31 cellular contexts compared by ENCODE assay signal in the genomic region with DNA sequence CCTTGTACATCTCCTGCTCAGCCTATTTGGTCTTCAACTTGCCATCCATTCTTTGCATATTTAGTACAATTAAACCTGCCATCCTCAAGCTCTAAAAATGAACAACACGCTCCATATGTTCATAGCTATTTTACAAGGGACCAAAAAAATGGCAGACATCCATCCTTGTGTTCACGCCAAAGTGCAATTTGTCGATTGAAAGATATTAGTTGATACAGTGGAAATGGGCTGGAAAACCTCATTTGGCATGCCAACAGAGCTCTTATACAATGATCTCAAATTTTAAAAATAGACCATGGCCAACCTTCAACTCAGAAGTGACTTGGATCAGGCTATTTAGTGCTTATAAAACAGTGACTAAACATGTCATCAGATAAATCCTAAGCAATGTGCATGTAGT.
"Had no signal": no experiment of that assay in that cellular context is flagged by ENCODE, and none has a peak within 500 bp of the region (broad histone marks: within the 10 kb centered on the region; RNA-seq: fewer than 3 reads in every experiment).

No MANE protein-coding gene starts in this region.

- H3K27me3 ChIP-seq: adrenal gland, body of pancreas, dorsolateral prefrontal cortex had no signal

- H3K4me3 ChIP-seq: adrenal gland, body of pancreas, coronary artery, dorsolateral prefrontal cortex had no signal

- H3K9me3 Mint-ChIP-seq: activated CD8-positive, alpha-beta T cell treated with anti-CD3 and anti-CD28 coated beads for 36 hours; endodermal cell had no signal

- H3K36me3 Mint-ChIP-seq: activated naive CD8-positive, alpha-beta T cell treated with anti-CD3 and anti-CD28 coated beads for 36 hours had no signal

- H3K27ac Mint-ChIP-seq: activated B cell treated with CpG ODN at 0.5 μM for 24 hours; activated CD8-positive, alpha-beta T cell treated with anti-CD3 and anti-CD28 coated beads for 36 hours; activated naive CD8-positive, alpha-beta T cell treated with anti-CD3 and anti-CD28 coated beads for 36 hours; activated naive CD8-positive, alpha-beta T cell treated with anti-CD3 and anti-CD28 coated beads, Interleukin-2, amount 50 U/mL, for 24 hours; activated T-helper 17 cell treated with anti-CD3 and anti-CD28 coated beads, Interleukin-2, amount 50 U/mL, for 72 hours; dendritic cell treated with granulocyte-macrophage colony-stimulating factor and Interleukin-4, amounts not matched to agents 40 ng/mL and 50 ng/mL, for 4 days; endodermal cell; T-helper 17 cell; T-helper 2 cell treated with Interferon-gamma antibody and Interleukin-4, amounts not matched to agents 5 μg/mL and 100 μg/mL, for 36 hours had no signal

- H3K4me1 ChIP-seq: adrenal gland, body of pancreas had no signal

- H3K36me3 ChIP-seq: adrenal gland, WERI-Rb-1 had no signal

- H3K27ac ChIP-seq: adrenal gland, body of pancreas, coronary artery, WERI-Rb-1 had no signal

- DNase-seq: activated B cell treated with CpG ODN at 0.5 μM for 24 hours; activated CD4-positive, alpha-beta T cell treated with anti-CD3 and anti-CD28 coated beads for 48 hours; activated CD4-positive, alpha-beta T cell treated with anti-CD3 and anti-CD28 coated beads, Interleukin-2, amount 50 U/mL, for 1 hour; activated CD4-positive, alpha-beta T cell treated with anti-CD3 and anti-CD28 coated beads, Interleukin-2, amount 50 U/mL, for 48 hours; activated CD8-positive, alpha-beta memory T cell treated with anti-CD3 and anti-CD28 coated beads for 24 hours; activated CD8-positive, alpha-beta T cell treated with anti-CD3 and anti-CD28 coated beads for 36 hours; activated effector memory CD4-positive, alpha-beta T cell treated with Interleukin-2 at 50 U/mL for 16 hours; activated gamma-delta T cell treated with Interleukin-2 at 50 U/mL for 16 hours; activated naive CD4-positive, alpha-beta T cell treated with anti-CD3 and anti-CD28 coated beads, Interleukin-2, amount 50 U/mL, for 16 hours; activated naive CD4-positive, alpha-beta T cell treated with Interleukin-2 at 50 U/mL for 16 hours; activated naive CD8-positive, alpha-beta T cell treated with anti-CD3 and anti-CD28 coated beads for 36 hours; activated naive CD8-positive, alpha-beta T cell treated with anti-CD3 and anti-CD28 coated beads, Interleukin-2, amount 50 U/mL, for 24 hours; activated T-cell treated with anti-CD3 and anti-CD28 coated beads, Interleukin-2, amount 50 U/mL, for 4 hours; adrenal gland; amygdala; aorta; body of pancreas; effector memory CD4-positive, alpha-beta T cell; endodermal cell; foreskin fibroblast; head of caudate nucleus; T-helper 17 cell; T1000; WERI-Rb-1 had no signal

- ATAC-seq: activated CD4-positive, CD25-positive, alpha-beta regulatory T cell treated with anti-CD3 and anti-CD28 coated beads, Interleukin-2, amount 50 U/mL, for 24 hours; activated CD8-positive, alpha-beta T cell treated with anti-CD3 and anti-CD28 coated beads for 36 hours; activated naive CD8-positive, alpha-beta T cell treated with anti-CD3 and anti-CD28 coated beads, Interleukin-2, amount 50 U/mL, for 24 hours; activated T-cell treated with anti-CD3 and anti-CD28 coated beads, Interleukin-2, amount 50 U/mL, for 4 hours; activated T-helper 17 cell treated with anti-CD3 and anti-CD28 coated beads, Interleukin-2, amount 50 U/mL, for 72 hours; body of pancreas; esophagus mucosa; T-helper 17 cell had no signal
